In the genomic region with DNA sequence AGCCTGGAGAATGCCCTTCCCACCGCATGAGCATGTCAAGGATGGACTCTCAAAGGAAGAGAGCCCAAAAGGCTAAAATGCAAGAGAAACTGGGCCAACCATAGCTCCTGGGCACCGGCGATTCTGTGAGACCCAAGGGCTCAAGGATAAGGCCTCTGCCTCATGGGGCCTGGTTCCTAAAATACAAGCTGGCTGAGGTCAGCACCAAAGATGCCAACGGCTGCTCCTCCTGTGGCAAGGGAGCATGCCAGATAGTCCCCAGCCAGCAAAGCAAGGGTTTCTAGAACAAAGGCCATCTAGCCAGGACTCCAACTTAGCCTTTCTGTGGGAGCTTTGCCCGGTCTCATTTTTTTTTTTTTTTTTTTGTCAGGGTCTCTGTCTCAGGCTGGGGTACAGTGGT, we compare ENCODE assay signal across 14 cellular contexts. TPM values are rescaled to one million over a fixed set of nuclear protein-coding genes. Genes with fewer than 3 reads are reported as not detected.
"Had no signal": no experiment of that assay in that cellular context is flagged by ENCODE, and none has a peak within 500 bp of the region (broad histone marks: within the 10 kb centered on the region; RNA-seq: fewer than 3 reads in every experiment).

No MANE protein-coding gene starts in this region.

- DNase-seq: activated CD4-positive, alpha-beta T cell treated with anti-CD3 and anti-CD28 coated beads for 1 hour; activated CD4-positive, alpha-beta T cell treated with anti-CD3 and anti-CD28 coated beads, Interleukin-2, amount 50 U/mL, for 48 hours; activated naive CD4-positive, alpha-beta T cell treated with Interleukin-2 at 50 U/mL for 16 hours; effector CD4-positive, alpha-beta T cell; esophagus squamous epithelium; nephron progenitor cell; stimulated activated CD4-positive, alpha-beta T cell treated with anti-CD3 and anti-CD28 coated beads, Interleukin-15, amount 100 ng/mL, for 24 hours; stimulated activated CD4-positive, alpha-beta T cell treated with anti-CD3 and anti-CD28 coated beads, Interleukin-4, amount 100 ng/mL, for 24 hours; stimulated activated naive CD4-positive, alpha-beta T cell treated with Interleukin-2 at 50 U/mL for 16 hours; T-helper 9 cell had no signal

- H3K27ac ChIP-seq: coronary artery, esophagus squamous epithelium, SK-N-MC had no signal

- H3K27me3 ChIP-seq: esophagus squamous epithelium had no signal

- H3K4me3 ChIP-seq: coronary artery, esophagus squamous epithelium, lung, SK-N-MC had no signal

- H3K9me3 ChIP-seq: esophagus squamous epithelium had no signal

- ATAC-seq: activated T-helper 17 cell treated with anti-CD3 and anti-CD28 coated beads, Interleukin-2, amount 50 U/mL, for 72 hours had no signal

RNA-seq across cellular contexts. Expression of a gene that starts 20.1 kb away (rescaled TPM):
- total RNA-seq: activated T-helper 17 cell treated with anti-CD3 and anti-CD28 coated beads, Interleukin-2, amount 50 U/mL, for 72 hours had no signal
